In the genomic region with DNA sequence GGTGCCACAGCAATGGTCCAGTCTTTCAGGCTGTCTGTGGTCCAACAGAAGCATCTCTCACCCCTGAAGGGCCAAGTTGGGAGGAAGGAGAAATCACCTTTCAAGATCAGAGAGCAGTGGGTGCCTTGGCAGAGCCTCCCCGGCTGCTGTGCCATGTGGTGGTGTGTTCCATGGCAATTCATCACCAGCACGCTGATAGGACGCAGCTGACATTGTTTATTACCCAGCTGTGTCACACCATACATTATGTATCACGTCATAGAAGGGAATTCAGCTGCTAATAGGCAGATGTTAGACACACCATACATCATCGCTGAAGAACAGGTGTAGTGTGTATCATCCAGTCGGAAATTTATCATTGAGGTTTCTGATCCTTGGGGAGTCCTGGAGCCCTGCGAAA, we compare ENCODE assay signal across 19 cellular contexts. TPM values are rescaled to one million over a fixed set of nuclear protein-coding genes. Genes with fewer than 3 reads are reported as not detected.
DNase-seq lines count a peak whose midpoint lies in the region; ATAC-seq, FAIRE-seq and TF ChIP-seq lines count a peak whose summit lies in the region.
"Had no signal": no experiment of that assay in that cellular context is flagged by ENCODE, and none has a peak within 500 bp of the region (broad histone marks: within the 10 kb centered on the region; RNA-seq: fewer than 3 reads in every experiment).

No MANE protein-coding gene starts in this region.

- no peaks in the 10 kb centered on the region for H3K27me3 ChIP-seq in bronchial epithelial cell (ENCODE audit: control insufficient read depth, insufficient read depth, low read length)

- DNase-seq in NCI-H69 (lab: John Stamatoyannopoulos, UW) (peak; percentile 1), bronchial epithelial cell (ENCODE audit: low read depth) (no peak), skeletal muscle cell (ENCODE audit: low read depth) (peak; percentile 38), urothelium cell line (ENCODE audit: low spot score) (no peak), OCI-LY7 (ENCODE audit: low spot score) (no peak)
- no peak for DNase-seq in stimulated activated CD4-positive, alpha-beta T cell treated with anti-CD3 and anti-CD28 coated beads, Interleukin-2, amount 100 ng/mL, for 24 hours
- DNase-seq: ACHN; Caco-2; CD4-positive, alpha-beta T cell; H9; KBM-7 had no signal

- peaks cover 28% of the 10 kb centered on the region for H3K36me3 ChIP-seq in bronchial epithelial cell (ENCODE audit: control insufficient read depth, insufficient read depth, low read length)
- no peaks in the 10 kb centered on the region for H3K36me3 ChIP-seq in OCI-LY7 (ENCODE audit: insufficient read depth, low read length)

- H3K9me2 ChIP-seq in OCI-LY7 (ENCODE audit: insufficient read depth, low read length), result no peaks in the 10 kb centered on the region

- peak; percentile 36 for FAIRE-seq in bronchial epithelial cell (lab: Jason Lieb, UNC)
- FAIRE-seq in urothelium cell line (lab: Jason Lieb, UNC), result peak; percentile 84
- FAIRE-seq: A204.1, D721Med, G401.6, GM12891, GM18507, H1 had no signal

- CTCF ChIA-PET in OCI-LY7 (lab: Charles Lee; ENCODE audit: unreplicated experiment), result no interaction called here

- intact Hi-C loops in OCI-LY7 (cut with micrococcal nuclease; ENCODE audit: unreplicated experiment), result no loop called here

- no peak overlapping the region for H2AFZ ChIP-seq in OCI-LY7 (ENCODE audit: low read length)

- no peak overlapping the region for H3K4me3 ChIP-seq in bronchial epithelial cell (ENCODE audit: low read depth, low read length)
- no peak overlapping the region for H3K4me3 ChIP-seq in skeletal muscle cell (ENCODE audit: low read depth, low read length)
- no peak overlapping the region for H3K4me3 ChIP-seq in OCI-LY7 (ENCODE audit: low read depth, low read length, poor library complexity, severe bottlenecking)

- no peaks in the 10 kb centered on the region for H3K9me3 ChIP-seq in OCI-LY7 (ENCODE audit: low read length)
- H3K9me3 ChIP-seq: Caco-2 had no signal

- H3K79me2 ChIP-seq in OCI-LY7 (ENCODE audit: insufficient read depth, low read depth, low read length), result no peaks in the 10 kb centered on the region

- no peak for ATAC-seq in GM19452 (IDR thresholded peaks at IDR 0.05; ENCODE audit: unreplicated experiment)

- no TSS peak for BruUV-seq in OCI-LY7 (replicated peaks; lab: Mats Ljungman, UMichigan)

- POLR2A ChIA-PET in OCI-LY7 (lab: Charles Lee), result no interaction called here

- TF ChIP-seq CTCF in bronchial epithelial cell (IDR thresholded peaks at IDR 0.05; ENCODE audit: insufficient read depth, low read length, severe bottlenecking), result no peak
- TF ChIP-seq CTCF in OCI-LY7 (conservative IDR thresholded peaks at IDR 0.05; ENCODE audit: low read length), result no peak

- H3K4me1 ChIP-seq in OCI-LY7 (ENCODE audit: insufficient read depth, low read length, poor library complexity, severe bottlenecking), result peaks cover 11% of the 10 kb centered on the region
- H3K4me1 ChIP-seq: Caco-2 had no signal

- H3K27ac ChIP-seq in OCI-LY7 (ENCODE audit: low read depth, low read length, poor library complexity, severe bottlenecking), result no peak overlapping the region
- H3K27ac ChIP-seq: C4-2B had no signal

- no peaks in the 10 kb centered on the region for H4K20me1 ChIP-seq in OCI-LY7 (ENCODE audit: insufficient read depth, low read length)

- H3K4me2 ChIP-seq in OCI-LY7 (ENCODE audit: low read length), result no peak overlapping the region

RNA-seq across cellular contexts. Expression of a gene that starts 29.6 kb away (rescaled TPM):
- 1,721 and 2,143 TPM in 2 replicates for total RNA-seq in bronchial epithelial cell
- total RNA-seq in OCI-LY7 (2014; rRNA removed; shearing (Covaris generic)), result 1,977 and 1,991 TPM in 2 replicates
- 1,220 and 1,348 TPM in 2 replicates for total RNA-seq in OCI-LY7 (2022)

Comparison
In these comparisons a context has a peak if more than half of its experiments do, and no peak if none do; other contexts are left out.
1. DNase-seq: peak in NCI-H69 (single experiment) and skeletal muscle cell (single experiment); none in bronchial epithelial cell (single experiment), urothelium cell line (single experiment), stimulated activated CD4-positive, alpha-beta T cell treated with anti-CD3 and anti-CD28 coated beads, Interleukin-2, amount 100 ng/mL, for 24 hours (0 of 2) and OCI-LY7 (single experiment).